ENCODE assay signal across 8 cellular contexts in the genomic region with DNA sequence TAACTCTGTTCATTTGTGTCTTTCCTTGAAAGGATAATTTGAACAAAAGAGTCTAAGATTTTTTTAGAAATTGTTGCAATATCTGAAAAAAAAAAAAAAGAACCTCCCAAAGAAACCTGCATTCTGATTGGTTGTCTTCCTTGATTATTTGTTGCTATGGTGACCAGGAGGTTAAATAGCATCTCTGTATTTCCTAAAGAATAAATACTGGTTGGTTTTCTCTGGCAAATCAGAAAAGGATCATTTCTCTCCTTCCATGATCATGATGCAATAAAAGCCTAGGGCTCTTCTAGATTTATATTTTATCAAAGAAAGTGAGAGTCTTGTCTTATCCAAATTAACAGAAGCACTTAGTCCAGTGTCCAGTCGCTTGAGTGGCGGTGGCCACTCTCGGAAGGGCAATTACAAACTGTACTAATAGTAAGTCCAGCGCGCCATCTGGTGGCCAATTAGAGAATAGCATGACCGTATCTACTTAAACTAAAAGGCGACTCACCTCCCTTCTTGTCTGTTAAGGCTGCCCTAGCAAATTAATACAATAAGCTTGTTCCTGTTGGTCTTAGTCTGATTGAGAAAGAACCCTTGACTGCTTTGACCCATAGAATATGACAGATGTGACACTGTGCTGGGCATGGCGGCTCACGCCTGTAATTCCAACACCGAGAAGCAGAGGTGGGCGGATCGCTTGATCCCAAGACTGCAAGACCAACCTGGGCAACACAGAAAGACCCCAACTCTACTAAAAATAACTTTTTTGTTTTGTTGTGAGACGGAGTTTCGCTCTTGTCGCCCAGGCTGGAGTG. TPM values are rescaled to one million over a fixed set of nuclear protein-coding genes. Genes with fewer than 3 reads are reported as not detected.
DNase-seq lines count a peak whose midpoint lies in the region; ATAC-seq and TF ChIP-seq lines count a peak whose summit lies in the region.

No MANE protein-coding gene starts in this region.

- H3K4me1 ChIP-seq in OCI-LY1 (ENCODE audit: insufficient read depth, low read length, severe bottlenecking): no peaks in the 10 kb centered on the region
- no peaks in the 10 kb centered on the region for H3K4me1 ChIP-seq in mucosa of descending colon (ENCODE audit: low read depth)

- no peaks in the 10 kb centered on the region for H3K27me3 ChIP-seq in OCI-LY1 (ENCODE audit: insufficient read depth, low read length)

- no peaks in the 10 kb centered on the region for H3K79me2 ChIP-seq in OCI-LY1 (ENCODE audit: insufficient read depth, low read length)

- no peaks in the 10 kb centered on the region for H3K9me3 ChIP-seq in OCI-LY1 (ENCODE audit: low read length)
- no peaks in the 10 kb centered on the region for H3K9me3 ChIP-seq in mucosa of descending colon

- H3K9ac ChIP-seq in OCI-LY1 (ENCODE audit: low read length): no peak overlapping the region

- H3K4me3 ChIP-seq in OCI-LY1 (ENCODE audit: low read depth, low read length, poor library complexity, severe bottlenecking): no peak overlapping the region
- no peak overlapping the region for H3K4me3 ChIP-seq in mucosa of descending colon

- intact Hi-C loops in mucosa of descending colon (cut with DNase I, micrococcal nuclease): no loop called here

- H3K36me3 ChIP-seq in OCI-LY1 (ENCODE audit: insufficient read depth, low read length): no peaks in the 10 kb centered on the region
- H3K36me3 ChIP-seq in mucosa of descending colon (ENCODE audit: low read depth): no peaks in the 10 kb centered on the region

- TF ChIP-seq CTCF in OCI-LY1 (IDR thresholded peaks at IDR 0.05; ENCODE audit: low read length) (peak; percentile 84), mucosa of descending colon (IDR thresholded peaks at IDR 0.05) (peak; percentile 80)

- TF ChIP-seq RAD21 in Ishikawa (IDR thresholded peaks at IDR 0.05; ENCODE audit: low read depth): peak; percentile 89

- DNase-seq in COLO668 (lab: John Stamatoyannopoulos, UW; ENCODE audit: unreplicated experiment) (peak; percentile 90), epidermal melanocyte (ENCODE audit: insufficient read length, low spot score) (peak; percentile 37), mucosa of descending colon (peak; percentile 71 to 97 (median 77))
- DNase-seq in activated CD8-positive, alpha-beta memory T cell treated with anti-CD3 and anti-CD28 coated beads, Interleukin-2, amount 50 U/mL, for 24 hours (ENCODE audit: extremely low read depth): peak; percentile 62
- peak; percentile 62 for DNase-seq in stimulated activated CD8-positive, alpha-beta memory T cell treated with anti-CD3 and anti-CD28 coated beads, Interleukin-4, amount 100 ng/mL, for 24 hours (ENCODE audit: low read depth)

- no peak overlapping the region for H2AFZ ChIP-seq in OCI-LY1 (ENCODE audit: low read length)

- no peak overlapping the region for H3K4me2 ChIP-seq in OCI-LY1 (ENCODE audit: low read length)

- no peaks in the 10 kb centered on the region for H4K20me1 ChIP-seq in OCI-LY1 (ENCODE audit: insufficient read depth, low read length)

- peak; percentile 86 for ATAC-seq in mucosa of descending colon
- ATAC-seq in HG03469 (IDR thresholded peaks at IDR 0.05; ENCODE audit: unreplicated experiment): no peak

- TF ChIP-seq EP300 in Ishikawa (IDR thresholded peaks at IDR 0.05; ENCODE audit: borderline replicate concordance): no peak

- no peaks in the 10 kb centered on the region for H3K9me2 ChIP-seq in OCI-LY1 (ENCODE audit: low read depth, low read length)

- H3K27ac ChIP-seq in OCI-LY1 (ENCODE audit: low read depth, low read length, poor library complexity, severe bottlenecking): no peak overlapping the region

- no peaks in the 10 kb centered on the region for H3F3A ChIP-seq in OCI-LY1 (ENCODE audit: insufficient read depth, low read length)

TF ChIP-seq in Ishikawa, 13 proteins besides CTCF, POLR2A, EP300 and RAD21:
- no peak for TF ChIP-seq TAF1 (IDR thresholded peaks at IDR 0.05; ENCODE audit: low read depth)
- TF ChIP-seq, protein P1, sequence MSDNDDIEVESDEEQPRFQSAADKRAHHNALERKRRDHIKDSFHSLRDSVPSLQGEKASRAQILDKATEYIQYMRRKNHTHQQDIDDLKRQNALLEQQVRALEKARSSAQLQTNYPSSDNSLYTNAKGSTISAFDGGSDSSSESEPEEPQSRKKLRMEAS (IDR thresholded peaks at IDR 0.05): no peak
- TF ChIP-seq ZBTB7A (IDR thresholded peaks at IDR 0.05; ENCODE audit: low read depth): no peak
- TF ChIP-seq TCF12 (IDR thresholded peaks at IDR 0.05; ENCODE audit: low read depth): no peak
- no peak for TF ChIP-seq FOXM1 (IDR thresholded peaks at IDR 0.05; ENCODE audit: borderline replicate concordance, low read depth)
- no peak for TF ChIP-seq NFIC (IDR thresholded peaks at IDR 0.05)
- TF ChIP-seq, protein P2, sequence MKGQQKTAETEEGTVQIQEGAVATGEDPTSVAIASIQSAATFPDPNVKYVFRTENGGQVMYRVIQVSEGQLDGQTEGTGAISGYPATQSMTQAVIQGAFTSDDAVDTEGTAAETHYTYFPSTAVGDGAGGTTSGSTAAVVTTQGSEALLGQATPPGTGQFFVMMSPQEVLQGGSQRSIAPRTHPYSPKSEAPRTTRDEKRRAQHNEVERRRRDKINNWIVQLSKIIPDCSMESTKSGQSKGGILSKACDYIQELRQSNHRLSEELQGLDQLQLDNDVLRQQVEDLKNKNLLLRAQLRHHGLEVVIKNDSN (IDR thresholded peaks at IDR 0.05): no peak
- TF ChIP-seq YY1 (IDR thresholded peaks at IDR 0.05; ENCODE audit: low read depth): no peak
- no peak for TF ChIP-seq EGR1 (IDR thresholded peaks at IDR 0.05)
- TF ChIP-seq CREB1 (IDR thresholded peaks at IDR 0.05; ENCODE audit: low read depth): no peak
TF ChIP-seq in Ishikawa: peak in this region for 0.

RNA-seq across cellular contexts. Expression of a gene that starts 47.0 kb away (rescaled TPM):
- 1 to 10 TPM in 1 of 3 donors, under 1 TPM in 2; 0.12 to 2.3 (median 0.36) TPM for total RNA-seq in mucosa of descending colon

RNA-seq across cellular contexts. Expression of a gene that starts 58.5 kb away (rescaled TPM):
- 100 to 1,000 TPM; 241 to 325 (median 252) TPM for total RNA-seq in mucosa of descending colon

Comparison
In these comparisons a context has a peak if more than half of its experiments do, and no peak if none do; other contexts are left out.
1. DNase-seq: peak in every context shown above with its lines; median percentile 90 in COLO668; 77 in mucosa of descending colon; 62 in activated CD8-positive, alpha-beta memory T cell treated with anti-CD3 and anti-CD28 coated beads, Interleukin-2, amount 50 U/mL, for 24 hours; 62 in stimulated activated CD8-positive, alpha-beta memory T cell treated with anti-CD3 and anti-CD28 coated beads, Interleukin-4, amount 100 ng/mL, for 24 hours; 37 in epidermal melanocyte.